ENCODE assay signal across 1 cellular context in the genomic region with DNA sequence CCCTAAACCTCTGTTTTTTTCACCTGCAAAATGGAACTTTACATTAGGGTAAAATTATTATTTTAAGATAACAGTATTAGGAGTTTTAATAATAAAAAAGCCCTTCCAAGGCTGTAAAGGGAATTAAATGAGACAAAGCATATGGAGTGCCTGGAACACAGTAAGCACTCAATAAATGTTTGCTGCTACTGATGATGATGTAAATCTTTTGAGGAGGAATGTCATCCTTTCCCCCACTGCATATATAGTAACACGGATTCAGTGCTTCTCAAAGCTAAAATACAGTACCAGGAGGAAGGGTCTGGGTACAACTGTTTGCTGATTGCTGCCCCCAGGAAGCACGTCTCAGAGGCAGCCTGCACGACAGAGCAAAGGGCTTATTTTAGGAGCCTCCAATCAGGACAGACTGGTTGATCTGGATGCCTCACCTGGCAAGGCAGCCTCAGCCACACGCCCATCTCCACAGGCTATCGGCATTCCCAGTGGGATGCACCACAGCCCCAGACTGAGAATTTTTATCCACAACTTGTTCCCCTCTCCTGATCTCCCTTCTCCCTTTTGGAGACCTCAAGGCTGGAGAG.
TF ChIP-seq lines count a peak whose summit lies in the region.

No MANE protein-coding gene starts in this region.

TF ChIP-seq in IMR-90, 13 proteins besides CTCF, POLR2A, EP300 and RAD21 (continued from another document):
- TF ChIP-seq, protein P1, sequence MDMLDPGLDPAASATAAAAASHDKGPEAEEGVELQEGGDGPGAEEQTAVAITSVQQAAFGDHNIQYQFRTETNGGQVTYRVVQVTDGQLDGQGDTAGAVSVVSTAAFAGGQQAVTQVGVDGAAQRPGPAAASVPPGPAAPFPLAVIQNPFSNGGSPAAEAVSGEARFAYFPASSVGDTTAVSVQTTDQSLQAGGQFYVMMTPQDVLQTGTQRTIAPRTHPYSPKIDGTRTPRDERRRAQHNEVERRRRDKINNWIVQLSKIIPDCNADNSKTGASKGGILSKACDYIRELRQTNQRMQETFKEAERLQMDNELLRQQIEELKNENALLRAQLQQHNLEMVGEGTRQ (IDR thresholded peaks at IDR 0.05; ENCODE audit: low read depth, low read length): no peak
- TF ChIP-seq, protein P2, sequence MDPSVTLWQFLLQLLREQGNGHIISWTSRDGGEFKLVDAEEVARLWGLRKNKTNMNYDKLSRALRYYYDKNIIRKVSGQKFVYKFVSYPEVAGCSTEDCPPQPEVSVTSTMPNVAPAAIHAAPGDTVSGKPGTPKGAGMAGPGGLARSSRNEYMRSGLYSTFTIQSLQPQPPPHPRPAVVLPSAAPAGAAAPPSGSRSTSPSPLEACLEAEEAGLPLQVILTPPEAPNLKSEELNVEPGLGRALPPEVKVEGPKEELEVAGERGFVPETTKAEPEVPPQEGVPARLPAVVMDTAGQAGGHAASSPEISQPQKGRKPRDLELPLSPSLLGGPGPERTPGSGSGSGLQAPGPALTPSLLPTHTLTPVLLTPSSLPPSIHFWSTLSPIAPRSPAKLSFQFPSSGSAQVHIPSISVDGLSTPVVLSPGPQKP (IDR thresholded peaks at IDR 0.05; ENCODE audit: borderline replicate concordance, low read depth, low read length): no peak
- TF ChIP-seq NFE2L2 (IDR thresholded peaks at IDR 0.05; ENCODE audit: low read depth, low read length) (no peak), MXI1 (IDR thresholded peaks at IDR 0.05; ENCODE audit: borderline replicate concordance, low read depth, low read length) (no peak), CEBPB (IDR thresholded peaks at IDR 0.05; ENCODE audit: low read depth, low read length) (no peak), RFX5 (IDR thresholded peaks at IDR 0.05; ENCODE audit: low read depth, low read length) (no peak), FOS (IDR thresholded peaks at IDR 0.05; ENCODE audit: low read depth, low read length) (no peak), SMC3 (IDR thresholded peaks at IDR 0.05; ENCODE audit: low read depth, low read length) (no peak), MAFK (IDR thresholded peaks at IDR 0.05; ENCODE audit: low read depth, low read length) (no peak)
TF ChIP-seq in IMR-90: peak in this region for 0.
